In the genomic region with DNA sequence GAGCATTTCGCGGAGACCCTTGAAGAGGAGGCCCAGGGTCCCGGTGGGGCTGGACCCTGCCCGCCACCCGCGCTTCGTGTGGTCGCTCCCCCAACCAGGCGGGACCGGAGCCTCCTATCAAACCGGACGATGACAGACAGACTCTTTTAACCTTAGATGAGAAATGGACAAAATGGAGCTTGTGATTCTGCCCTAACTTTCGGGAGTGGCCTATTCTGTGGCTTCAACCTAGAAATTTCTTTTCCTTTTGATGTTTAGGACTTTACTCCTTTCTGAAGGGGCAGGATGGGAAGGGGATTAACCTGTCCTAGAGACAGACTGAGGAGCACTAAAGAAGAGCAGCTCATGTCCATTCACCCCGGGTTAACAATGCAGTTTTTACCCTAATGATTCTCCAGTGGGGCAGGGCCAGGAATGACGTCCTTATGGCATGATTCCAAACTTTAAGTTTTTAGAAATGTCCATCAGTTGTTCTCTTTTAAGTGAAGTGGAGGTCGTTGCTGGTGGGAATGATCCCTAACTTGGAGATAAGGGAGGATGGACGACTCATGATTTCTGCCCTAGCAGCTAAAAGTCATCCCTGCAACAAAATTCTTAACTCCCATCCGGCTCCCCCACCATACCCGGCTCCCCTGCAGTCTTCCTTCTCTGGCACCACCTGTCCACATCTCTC, we compare ENCODE assay signal across 8 cellular contexts. TPM values are rescaled to one million over a fixed set of nuclear protein-coding genes. Genes with fewer than 3 reads are reported as not detected.
DNase-seq lines count a peak whose midpoint lies in the region; ATAC-seq and TF ChIP-seq lines count a peak whose summit lies in the region.

No MANE protein-coding gene starts in this region.

- peak overlapping the region; percentile 95 to 100 (median 98) for H3K27ac Mint-ChIP-seq in naive thymus-derived CD8-positive, alpha-beta T cell

- TF ChIP-seq CTCF in GM12875 (IDR thresholded peaks at IDR 0.05; ENCODE audit: borderline replicate concordance, insufficient read depth, low read depth, low read length) = no peak

- DNase-seq in erythroblast (lab: John Stamatoyannopoulos, UW) (peak; percentile 58 to 73), NCI-H146 (lab: John Stamatoyannopoulos, UW) (no peak), DMS79 treated with DMSO at 0.1 percent for 48 hours (lab: John Stamatoyannopoulos, UW) (no peak), GOT3 (lab: John Stamatoyannopoulos, UW) (no peak)
- peak in 1 of 10 donors; percentile 41 for DNase-seq in naive thymus-derived CD8-positive, alpha-beta T cell

- peaks cover 10 to 27% (median 22%) of the 10 kb centered on the region in 4 donors for H3K4me1 Mint-ChIP-seq in naive thymus-derived CD8-positive, alpha-beta T cell

- POLR2A ChIA-PET in naive thymus-derived CD8-positive, alpha-beta T cell (lab: Charles Lee) = interaction anchor here (0.6 to 3.4 kb wide), 6 partner anchors 13 to 657 kb away, joined by 3 to 16 read pairs (median 4); a partner anchor contains a TSS

- H3K4me3 Mint-ChIP-seq in naive thymus-derived CD8-positive, alpha-beta T cell = peak overlapping the region; percentile 85 to 100 (median 96)

- H3K9me3 Mint-ChIP-seq in naive thymus-derived CD8-positive, alpha-beta T cell = no peaks in the 10 kb centered on the region

- H3K27me3 Mint-ChIP-seq in naive thymus-derived CD8-positive, alpha-beta T cell = no peaks in the 10 kb centered on the region

- TF ChIP-seq POLR2A in erythroblast (IDR thresholded peaks at IDR 0.05; ENCODE audit: low read length) = no peak

- ATAC-seq in HG02885 (IDR thresholded peaks at IDR 0.05; ENCODE audit: poor library complexity, unreplicated experiment) = peak; percentile 1
- ATAC-seq in SK-N-SH treated with all-trans-retinoic acid at 6 μM for 48 hours = peak; percentile 28
- ATAC-seq in naive thymus-derived CD8-positive, alpha-beta T cell = no peak

- H3K4me3 ChIP-seq in GM12875 (ENCODE audit: low read depth, low read length) = peak overlapping the region; percentile 67

- H3K36me3 Mint-ChIP-seq in naive thymus-derived CD8-positive, alpha-beta T cell = peaks cover 0 to 22% (median 3%) of the 10 kb centered on the region in 3 donors

TF ChIP-seq in SK-N-SH treated with all-trans-retinoic acid at 6 μM for 48 hours, 23 proteins besides CTCF, POLR2A, EP300 and RAD21:
- TF ChIP-seq BACH2 (CRISPR knock-in tag; IDR thresholded peaks at IDR 0.05; ENCODE audit: borderline replicate concordance) (no peak), PPARA (CRISPR knock-in tag; IDR thresholded peaks at IDR 0.05; ENCODE audit: borderline replicate concordance) (no peak), TCF4 (CRISPR knock-in tag; IDR thresholded peaks at IDR 0.05; ENCODE audit: borderline replicate concordance) (no peak), GLIS3 (CRISPR knock-in tag; IDR thresholded peaks at IDR 0.05) (no peak)
- TF ChIP-seq, protein P1, sequence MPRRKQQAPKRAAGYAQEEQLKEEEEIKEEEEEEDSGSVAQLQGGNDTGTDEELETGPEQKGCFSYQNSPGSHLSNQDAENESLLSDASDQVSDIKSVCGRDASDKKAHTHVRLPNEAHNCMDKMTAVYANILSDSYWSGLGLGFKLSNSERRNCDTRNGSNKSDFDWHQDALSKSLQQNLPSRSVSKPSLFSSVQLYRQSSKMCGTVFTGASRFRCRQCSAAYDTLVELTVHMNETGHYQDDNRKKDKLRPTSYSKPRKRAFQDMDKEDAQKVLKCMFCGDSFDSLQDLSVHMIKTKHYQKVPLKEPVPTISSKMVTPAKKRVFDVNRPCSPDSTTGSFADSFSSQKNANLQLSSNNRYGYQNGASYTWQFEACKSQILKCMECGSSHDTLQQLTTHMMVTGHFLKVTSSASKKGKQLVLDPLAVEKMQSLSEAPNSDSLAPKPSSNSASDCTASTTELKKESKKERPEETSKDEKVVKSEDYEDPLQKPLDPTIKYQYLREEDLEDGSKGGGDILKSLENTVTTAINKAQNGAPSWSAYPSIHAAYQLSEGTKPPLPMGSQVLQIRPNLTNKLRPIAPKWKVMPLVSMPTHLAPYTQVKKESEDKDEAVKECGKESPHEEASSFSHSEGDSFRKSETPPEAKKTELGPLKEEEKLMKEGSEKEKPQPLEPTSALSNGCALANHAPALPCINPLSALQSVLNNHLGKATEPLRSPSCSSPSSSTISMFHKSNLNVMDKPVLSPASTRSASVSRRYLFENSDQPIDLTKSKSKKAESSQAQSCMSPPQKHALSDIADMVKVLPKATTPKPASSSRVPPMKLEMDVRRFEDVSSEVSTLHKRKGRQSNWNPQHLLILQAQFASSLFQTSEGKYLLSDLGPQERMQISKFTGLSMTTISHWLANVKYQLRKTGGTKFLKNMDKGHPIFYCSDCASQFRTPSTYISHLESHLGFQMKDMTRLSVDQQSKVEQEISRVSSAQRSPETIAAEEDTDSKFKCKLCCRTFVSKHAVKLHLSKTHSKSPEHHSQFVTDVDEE (CRISPR knock-in tag; IDR thresholded peaks at IDR 0.05) = no peak
- TF ChIP-seq, protein P2, sequence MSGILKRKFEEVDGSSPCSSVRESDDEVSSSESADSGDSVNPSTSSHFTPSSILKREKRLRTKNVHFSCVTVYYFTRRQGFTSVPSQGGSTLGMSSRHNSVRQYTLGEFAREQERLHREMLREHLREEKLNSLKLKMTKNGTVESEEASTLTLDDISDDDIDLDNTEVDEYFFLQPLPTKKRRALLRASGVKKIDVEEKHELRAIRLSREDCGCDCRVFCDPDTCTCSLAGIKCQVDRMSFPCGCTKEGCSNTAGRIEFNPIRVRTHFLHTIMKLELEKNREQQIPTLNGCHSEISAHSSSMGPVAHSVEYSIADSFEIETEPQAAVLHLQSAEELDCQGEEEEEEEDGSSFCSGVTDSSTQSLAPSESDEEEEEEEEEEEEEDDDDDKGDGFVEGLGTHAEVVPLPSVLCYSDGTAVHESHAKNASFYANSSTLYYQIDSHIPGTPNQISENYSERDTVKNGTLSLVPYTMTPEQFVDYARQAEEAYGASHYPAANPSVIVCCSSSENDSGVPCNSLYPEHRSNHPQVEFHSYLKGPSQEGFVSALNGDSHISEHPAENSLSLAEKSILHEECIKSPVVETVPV (CRISPR knock-in tag; IDR thresholded peaks at IDR 0.05) = no peak
- TF ChIP-seq, protein P3, sequence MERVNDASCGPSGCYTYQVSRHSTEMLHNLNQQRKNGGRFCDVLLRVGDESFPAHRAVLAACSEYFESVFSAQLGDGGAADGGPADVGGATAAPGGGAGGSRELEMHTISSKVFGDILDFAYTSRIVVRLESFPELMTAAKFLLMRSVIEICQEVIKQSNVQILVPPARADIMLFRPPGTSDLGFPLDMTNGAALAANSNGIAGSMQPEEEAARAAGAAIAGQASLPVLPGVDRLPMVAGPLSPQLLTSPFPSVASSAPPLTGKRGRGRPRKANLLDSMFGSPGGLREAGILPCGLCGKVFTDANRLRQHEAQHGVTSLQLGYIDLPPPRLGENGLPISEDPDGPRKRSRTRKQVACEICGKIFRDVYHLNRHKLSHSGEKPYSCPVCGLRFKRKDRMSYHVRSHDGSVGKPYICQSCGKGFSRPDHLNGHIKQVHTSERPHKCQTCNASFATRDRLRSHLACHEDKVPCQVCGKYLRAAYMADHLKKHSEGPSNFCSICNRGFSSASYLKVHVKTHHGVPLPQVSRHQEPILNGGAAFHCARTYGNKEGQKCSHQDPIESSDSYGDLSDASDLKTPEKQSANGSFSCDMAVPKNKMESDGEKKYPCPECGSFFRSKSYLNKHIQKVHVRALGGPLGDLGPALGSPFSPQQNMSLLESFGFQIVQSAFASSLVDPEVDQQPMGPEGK (CRISPR knock-in tag; IDR thresholded peaks at IDR 0.05; ENCODE audit: borderline replicate concordance) = no peak

RNA-seq across cellular contexts. Expression of a gene that starts 1.0 kb away (rescaled TPM):
- total RNA-seq in naive thymus-derived CD8-positive, alpha-beta T cell = 10 to 100 TPM; 11.2 to 12.7 TPM
- polyA plus RNA-seq in naive thymus-derived CD8-positive, alpha-beta T cell = 10 to 100 TPM; 15.6 to 17.8 (median 15.7) TPM

RNA-seq across cellular contexts. Expression of a gene that starts 15.4 kb away (rescaled TPM):
- total RNA-seq in naive thymus-derived CD8-positive, alpha-beta T cell = 1 to 10 TPM in 1 of 2 experiments, under 1 TPM in 1; 0.69 to 2.1 TPM
- polyA plus RNA-seq in naive thymus-derived CD8-positive, alpha-beta T cell = 1 to 10 TPM in 2 of 3 donors, under 1 TPM in 1; 0.64 to 1.7 (median 1.5) TPM

RNA-seq across cellular contexts. Expression of a gene that starts 54.2 kb away (rescaled TPM):
- total RNA-seq in naive thymus-derived CD8-positive, alpha-beta T cell = not detected
- polyA plus RNA-seq in naive thymus-derived CD8-positive, alpha-beta T cell = not detected

Comparison
In these comparisons a context has a peak if more than half of its experiments do, and no peak if none do; other contexts are left out.
1. ATAC-seq: peak in HG02885 (single experiment) and SK-N-SH treated with all-trans-retinoic acid at 6 μM for 48 hours (single experiment); none in naive thymus-derived CD8-positive, alpha-beta T cell (0 of 2).
2. DNase-seq: peak in erythroblast (2 of 2); none in NCI-H146 (single experiment), DMS79 treated with DMSO at 0.1 percent for 48 hours (single experiment) and GOT3 (single experiment).